Comparison of ENCODE assay signal across 2 cellular contexts in the genomic region with DNA sequence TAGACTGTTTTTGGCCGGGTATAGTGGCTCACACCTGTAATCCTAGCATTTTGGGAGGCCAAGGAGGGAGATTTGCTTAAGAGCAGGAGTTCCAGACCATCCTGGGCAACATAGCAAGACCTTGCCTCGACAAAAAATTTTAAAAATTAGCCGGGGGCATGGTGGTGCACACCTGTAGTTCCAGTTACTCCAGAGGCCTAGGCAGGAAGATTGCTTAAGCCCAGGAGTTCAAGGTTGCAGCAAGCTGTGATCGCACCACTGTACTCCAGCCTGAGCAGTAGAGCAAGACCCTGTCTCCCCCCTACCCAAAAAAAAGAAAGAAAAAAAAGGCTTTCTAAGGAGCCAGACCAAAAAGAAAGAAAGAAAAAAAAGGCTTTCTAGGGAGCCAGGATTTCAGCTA.
A peak's percentile ranks its signal among the peaks of the same experiment; 100 is the strongest.
TF ChIP-seq lines count a peak whose summit lies in the region.

No MANE protein-coding gene starts in this region.

TF ChIP-seq in HCT116, 20 proteins besides CTCF, POLR2A, EP300 and RAD21:
- TF ChIP-seq, protein P1, sequence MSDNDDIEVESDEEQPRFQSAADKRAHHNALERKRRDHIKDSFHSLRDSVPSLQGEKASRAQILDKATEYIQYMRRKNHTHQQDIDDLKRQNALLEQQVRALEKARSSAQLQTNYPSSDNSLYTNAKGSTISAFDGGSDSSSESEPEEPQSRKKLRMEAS (IDR thresholded peaks at IDR 0.05) = no peak
- TF ChIP-seq, protein P2, sequence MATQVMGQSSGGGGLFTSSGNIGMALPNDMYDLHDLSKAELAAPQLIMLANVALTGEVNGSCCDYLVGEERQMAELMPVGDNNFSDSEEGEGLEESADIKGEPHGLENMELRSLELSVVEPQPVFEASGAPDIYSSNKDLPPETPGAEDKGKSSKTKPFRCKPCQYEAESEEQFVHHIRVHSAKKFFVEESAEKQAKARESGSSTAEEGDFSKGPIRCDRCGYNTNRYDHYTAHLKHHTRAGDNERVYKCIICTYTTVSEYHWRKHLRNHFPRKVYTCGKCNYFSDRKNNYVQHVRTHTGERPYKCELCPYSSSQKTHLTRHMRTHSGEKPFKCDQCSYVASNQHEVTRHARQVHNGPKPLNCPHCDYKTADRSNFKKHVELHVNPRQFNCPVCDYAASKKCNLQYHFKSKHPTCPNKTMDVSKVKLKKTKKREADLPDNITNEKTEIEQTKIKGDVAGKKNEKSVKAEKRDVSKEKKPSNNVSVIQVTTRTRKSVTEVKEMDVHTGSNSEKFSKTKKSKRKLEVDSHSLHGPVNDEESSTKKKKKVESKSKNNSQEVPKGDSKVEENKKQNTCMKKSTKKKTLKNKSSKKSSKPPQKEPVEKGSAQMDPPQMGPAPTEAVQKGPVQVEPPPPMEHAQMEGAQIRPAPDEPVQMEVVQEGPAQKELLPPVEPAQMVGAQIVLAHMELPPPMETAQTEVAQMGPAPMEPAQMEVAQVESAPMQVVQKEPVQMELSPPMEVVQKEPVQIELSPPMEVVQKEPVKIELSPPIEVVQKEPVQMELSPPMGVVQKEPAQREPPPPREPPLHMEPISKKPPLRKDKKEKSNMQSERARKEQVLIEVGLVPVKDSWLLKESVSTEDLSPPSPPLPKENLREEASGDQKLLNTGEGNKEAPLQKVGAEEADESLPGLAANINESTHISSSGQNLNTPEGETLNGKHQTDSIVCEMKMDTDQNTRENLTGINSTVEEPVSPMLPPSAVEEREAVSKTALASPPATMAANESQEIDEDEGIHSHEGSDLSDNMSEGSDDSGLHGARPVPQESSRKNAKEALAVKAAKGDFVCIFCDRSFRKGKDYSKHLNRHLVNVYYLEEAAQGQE (IDR thresholded peaks at IDR 0.05; ENCODE audit: low read depth) = no peak
- no peak for TF ChIP-seq SRF (IDR thresholded peaks at IDR 0.05; ENCODE audit: low read depth)
- TF ChIP-seq YY1 (IDR thresholded peaks at IDR 0.05; ENCODE audit: extremely low read depth, insufficient replicate concordance, low read depth, low read length) = no peak
- TF ChIP-seq JUND (IDR thresholded peaks at IDR 0.05) = no peak
- no peak for TF ChIP-seq EZH2 (IDR thresholded peaks at IDR 0.05)
- no peak for TF ChIP-seq POLR2AphosphoS5 (IDR thresholded peaks at IDR 0.05; ENCODE audit: low read depth, low read length)
- TF ChIP-seq SP1 (IDR thresholded peaks at IDR 0.05; ENCODE audit: low read depth) = no peak
- TF ChIP-seq SIN3A (IDR thresholded peaks at IDR 0.05; ENCODE audit: low read depth) = no peak
- no peak for TF ChIP-seq EGR1 (IDR thresholded peaks at IDR 0.05; ENCODE audit: low read depth)

TF ChIP-seq in HepG2, 621 proteins besides CTCF, POLR2A, EP300 and RAD21:
- TF ChIP-seq ZNF460 (CRISPR knock-in tag; IDR thresholded peaks at IDR 0.05; ENCODE audit: borderline replicate concordance) = peak; percentile 60; the same call in 1 of the 2 replicates
- no peak for TF ChIP-seq ZFP36L2 (CRISPR knock-in tag; IDR thresholded peaks at IDR 0.05)
- TF ChIP-seq SIN3A (IDR thresholded peaks at IDR 0.05; ENCODE audit: borderline replicate concordance, low read depth, low read length) = no peak
- TF ChIP-seq, protein P3, sequence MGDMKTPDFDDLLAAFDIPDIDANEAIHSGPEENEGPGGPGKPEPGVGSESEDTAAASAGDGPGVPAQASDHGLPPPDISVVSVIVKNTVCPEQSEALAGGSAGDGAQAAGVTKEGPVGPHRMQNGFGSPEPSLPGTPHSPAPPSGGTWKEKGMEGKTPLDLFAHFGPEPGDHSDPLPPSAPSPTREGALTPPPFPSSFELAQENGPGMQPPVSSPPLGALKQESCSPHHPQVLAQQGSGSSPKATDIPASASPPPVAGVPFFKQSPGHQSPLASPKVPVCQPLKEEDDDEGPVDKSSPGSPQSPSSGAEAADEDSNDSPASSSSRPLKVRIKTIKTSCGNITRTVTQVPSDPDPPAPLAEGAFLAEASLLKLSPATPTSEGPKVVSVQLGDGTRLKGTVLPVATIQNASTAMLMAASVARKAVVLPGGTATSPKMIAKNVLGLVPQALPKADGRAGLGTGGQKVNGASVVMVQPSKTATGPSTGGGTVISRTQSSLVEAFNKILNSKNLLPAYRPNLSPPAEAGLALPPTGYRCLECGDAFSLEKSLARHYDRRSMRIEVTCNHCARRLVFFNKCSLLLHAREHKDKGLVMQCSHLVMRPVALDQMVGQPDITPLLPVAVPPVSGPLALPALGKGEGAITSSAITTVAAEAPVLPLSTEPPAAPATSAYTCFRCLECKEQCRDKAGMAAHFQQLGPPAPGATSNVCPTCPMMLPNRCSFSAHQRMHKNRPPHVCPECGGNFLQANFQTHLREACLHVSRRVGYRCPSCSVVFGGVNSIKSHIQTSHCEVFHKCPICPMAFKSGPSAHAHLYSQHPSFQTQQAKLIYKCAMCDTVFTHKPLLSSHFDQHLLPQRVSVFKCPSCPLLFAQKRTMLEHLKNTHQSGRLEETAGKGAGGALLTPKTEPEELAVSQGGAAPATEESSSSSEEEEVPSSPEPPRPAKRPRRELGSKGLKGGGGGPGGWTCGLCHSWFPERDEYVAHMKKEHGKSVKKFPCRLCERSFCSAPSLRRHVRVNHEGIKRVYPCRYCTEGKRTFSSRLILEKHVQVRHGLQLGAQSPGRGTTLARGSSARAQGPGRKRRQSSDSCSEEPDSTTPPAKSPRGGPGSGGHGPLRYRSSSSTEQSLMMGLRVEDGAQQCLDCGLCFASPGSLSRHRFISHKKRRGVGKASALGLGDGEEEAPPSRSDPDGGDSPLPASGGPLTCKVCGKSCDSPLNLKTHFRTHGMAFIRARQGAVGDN (CRISPR knock-in tag; IDR thresholded peaks at IDR 0.05) = no peak
- TF ChIP-seq, protein P4, sequence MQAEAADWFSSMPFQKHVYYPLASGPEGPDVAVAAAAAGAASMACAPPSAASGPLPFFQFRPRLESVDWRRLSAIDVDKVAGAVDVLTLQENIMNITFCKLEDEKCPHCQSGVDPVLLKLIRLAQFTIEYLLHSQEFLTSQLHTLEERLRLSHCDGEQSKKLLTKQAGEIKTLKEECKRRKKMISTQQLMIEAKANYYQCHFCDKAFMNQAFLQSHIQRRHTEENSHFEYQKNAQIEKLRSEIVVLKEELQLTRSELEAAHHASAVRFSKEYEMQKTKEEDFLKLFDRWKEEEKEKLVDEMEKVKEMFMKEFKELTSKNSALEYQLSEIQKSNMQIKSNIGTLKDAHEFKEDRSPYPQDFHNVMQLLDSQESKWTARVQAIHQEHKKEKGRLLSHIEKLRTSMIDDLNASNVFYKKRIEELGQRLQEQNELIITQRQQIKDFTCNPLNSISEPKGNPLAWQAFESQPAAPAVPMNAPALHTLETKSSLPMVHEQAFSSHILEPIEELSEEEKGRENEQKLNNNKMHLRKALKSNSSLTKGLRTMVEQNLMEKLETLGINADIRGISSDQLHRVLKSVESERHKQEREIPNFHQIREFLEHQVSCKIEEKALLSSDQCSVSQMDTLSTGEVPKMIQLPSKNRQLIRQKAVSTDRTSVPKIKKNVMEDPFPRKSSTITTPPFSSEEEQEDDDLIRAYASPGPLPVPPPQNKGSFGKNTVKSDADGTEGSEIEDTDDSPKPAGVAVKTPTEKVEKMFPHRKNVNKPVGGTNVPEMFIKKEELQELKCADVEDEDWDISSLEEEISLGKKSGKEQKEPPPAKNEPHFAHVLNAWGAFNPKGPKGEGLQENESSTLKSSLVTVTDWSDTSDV (CRISPR knock-in tag; IDR thresholded peaks at IDR 0.05) = no peak
- TF ChIP-seq, protein P5, sequence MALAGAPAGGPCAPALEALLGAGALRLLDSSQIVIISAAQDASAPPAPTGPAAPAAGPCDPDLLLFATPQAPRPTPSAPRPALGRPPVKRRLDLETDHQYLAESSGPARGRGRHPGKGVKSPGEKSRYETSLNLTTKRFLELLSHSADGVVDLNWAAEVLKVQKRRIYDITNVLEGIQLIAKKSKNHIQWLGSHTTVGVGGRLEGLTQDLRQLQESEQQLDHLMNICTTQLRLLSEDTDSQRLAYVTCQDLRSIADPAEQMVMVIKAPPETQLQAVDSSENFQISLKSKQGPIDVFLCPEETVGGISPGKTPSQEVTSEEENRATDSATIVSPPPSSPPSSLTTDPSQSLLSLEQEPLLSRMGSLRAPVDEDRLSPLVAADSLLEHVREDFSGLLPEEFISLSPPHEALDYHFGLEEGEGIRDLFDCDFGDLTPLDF (CRISPR knock-in tag; IDR thresholded peaks at IDR 0.05) = no peak
- TF ChIP-seq, protein P6, sequence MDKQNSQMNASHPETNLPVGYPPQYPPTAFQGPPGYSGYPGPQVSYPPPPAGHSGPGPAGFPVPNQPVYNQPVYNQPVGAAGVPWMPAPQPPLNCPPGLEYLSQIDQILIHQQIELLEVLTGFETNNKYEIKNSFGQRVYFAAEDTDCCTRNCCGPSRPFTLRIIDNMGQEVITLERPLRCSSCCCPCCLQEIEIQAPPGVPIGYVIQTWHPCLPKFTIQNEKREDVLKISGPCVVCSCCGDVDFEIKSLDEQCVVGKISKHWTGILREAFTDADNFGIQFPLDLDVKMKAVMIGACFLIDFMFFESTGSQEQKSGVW (CRISPR knock-in tag; IDR thresholded peaks at IDR 0.05; ENCODE audit: borderline replicate concordance) = no peak
- TF ChIP-seq ZNF3 (CRISPR knock-in tag; IDR thresholded peaks at IDR 0.05) = peak; percentile 67; the same call in 1 of the 2 replicates
- TF ChIP-seq, protein P7, sequence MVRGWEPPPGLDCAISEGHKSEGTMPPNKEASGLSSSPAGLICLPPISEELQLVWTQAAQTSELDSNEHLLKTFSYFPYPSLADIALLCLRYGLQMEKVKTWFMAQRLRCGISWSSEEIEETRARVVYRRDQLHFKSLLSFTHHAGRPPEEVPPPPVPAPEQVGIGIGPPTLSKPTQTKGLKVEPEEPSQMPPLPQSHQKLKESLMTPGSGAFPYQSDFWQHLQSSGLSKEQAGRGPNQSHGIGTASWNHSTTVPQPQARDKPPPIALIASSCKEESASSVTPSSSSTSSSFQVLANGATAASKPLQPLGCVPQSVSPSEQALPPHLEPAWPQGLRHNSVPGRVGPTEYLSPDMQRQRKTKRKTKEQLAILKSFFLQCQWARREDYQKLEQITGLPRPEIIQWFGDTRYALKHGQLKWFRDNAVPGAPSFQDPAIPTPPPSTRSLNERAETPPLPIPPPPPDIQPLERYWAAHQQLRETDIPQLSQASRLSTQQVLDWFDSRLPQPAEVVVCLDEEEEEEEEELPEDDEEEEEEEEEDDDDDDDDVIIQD (CRISPR knock-in tag; IDR thresholded peaks at IDR 0.05; ENCODE audit: low read depth) = no peak
- TF ChIP-seq ZNF121 (CRISPR knock-in tag; IDR thresholded peaks at IDR 0.05) = peak; percentile 61; the same call in 1 of the 2 replicates
- no peak for TF ChIP-seq TOE1 (CRISPR knock-in tag; IDR thresholded peaks at IDR 0.05)
- no peak for TF ChIP-seq ZNF772 (CRISPR knock-in tag; IDR thresholded peaks at IDR 0.05)
- no peak for TF ChIP-seq ZNF20 (CRISPR knock-in tag; IDR thresholded peaks at IDR 0.05)
- TF ChIP-seq, protein P8, sequence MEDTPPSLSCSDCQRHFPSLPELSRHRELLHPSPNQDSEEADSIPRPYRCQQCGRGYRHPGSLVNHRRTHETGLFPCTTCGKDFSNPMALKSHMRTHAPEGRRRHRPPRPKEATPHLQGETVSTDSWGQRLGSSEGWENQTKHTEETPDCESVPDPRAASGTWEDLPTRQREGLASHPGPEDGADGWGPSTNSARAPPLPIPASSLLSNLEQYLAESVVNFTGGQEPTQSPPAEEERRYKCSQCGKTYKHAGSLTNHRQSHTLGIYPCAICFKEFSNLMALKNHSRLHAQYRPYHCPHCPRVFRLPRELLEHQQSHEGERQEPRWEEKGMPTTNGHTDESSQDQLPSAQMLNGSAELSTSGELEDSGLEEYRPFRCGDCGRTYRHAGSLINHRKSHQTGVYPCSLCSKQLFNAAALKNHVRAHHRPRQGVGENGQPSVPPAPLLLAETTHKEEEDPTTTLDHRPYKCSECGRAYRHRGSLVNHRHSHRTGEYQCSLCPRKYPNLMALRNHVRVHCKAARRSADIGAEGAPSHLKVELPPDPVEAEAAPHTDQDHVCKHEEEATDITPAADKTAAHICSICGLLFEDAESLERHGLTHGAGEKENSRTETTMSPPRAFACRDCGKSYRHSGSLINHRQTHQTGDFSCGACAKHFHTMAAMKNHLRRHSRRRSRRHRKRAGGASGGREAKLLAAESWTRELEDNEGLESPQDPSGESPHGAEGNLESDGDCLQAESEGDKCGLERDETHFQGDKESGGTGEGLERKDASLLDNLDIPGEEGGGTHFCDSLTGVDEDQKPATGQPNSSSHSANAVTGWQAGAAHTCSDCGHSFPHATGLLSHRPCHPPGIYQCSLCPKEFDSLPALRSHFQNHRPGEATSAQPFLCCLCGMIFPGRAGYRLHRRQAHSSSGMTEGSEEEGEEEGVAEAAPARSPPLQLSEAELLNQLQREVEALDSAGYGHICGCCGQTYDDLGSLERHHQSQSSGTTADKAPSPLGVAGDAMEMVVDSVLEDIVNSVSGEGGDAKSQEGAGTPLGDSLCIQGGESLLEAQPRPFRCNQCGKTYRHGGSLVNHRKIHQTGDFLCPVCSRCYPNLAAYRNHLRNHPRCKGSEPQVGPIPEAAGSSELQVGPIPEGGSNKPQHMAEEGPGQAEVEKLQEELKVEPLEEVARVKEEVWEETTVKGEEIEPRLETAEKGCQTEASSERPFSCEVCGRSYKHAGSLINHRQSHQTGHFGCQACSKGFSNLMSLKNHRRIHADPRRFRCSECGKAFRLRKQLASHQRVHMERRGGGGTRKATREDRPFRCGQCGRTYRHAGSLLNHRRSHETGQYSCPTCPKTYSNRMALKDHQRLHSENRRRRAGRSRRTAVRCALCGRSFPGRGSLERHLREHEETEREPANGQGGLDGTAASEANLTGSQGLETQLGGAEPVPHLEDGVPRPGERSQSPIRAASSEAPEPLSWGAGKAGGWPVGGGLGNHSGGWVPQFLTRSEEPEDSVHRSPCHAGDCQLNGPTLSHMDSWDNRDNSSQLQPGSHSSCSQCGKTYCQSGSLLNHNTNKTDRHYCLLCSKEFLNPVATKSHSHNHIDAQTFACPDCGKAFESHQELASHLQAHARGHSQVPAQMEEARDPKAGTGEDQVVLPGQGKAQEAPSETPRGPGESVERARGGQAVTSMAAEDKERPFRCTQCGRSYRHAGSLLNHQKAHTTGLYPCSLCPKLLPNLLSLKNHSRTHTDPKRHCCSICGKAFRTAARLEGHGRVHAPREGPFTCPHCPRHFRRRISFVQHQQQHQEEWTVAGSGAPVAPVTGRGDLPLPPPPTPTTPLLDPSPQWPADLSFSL (CRISPR knock-in tag; IDR thresholded peaks at IDR 0.05) = no peak
